Comparison of ENCODE assay signal across 1 cellular context in the genomic region with DNA sequence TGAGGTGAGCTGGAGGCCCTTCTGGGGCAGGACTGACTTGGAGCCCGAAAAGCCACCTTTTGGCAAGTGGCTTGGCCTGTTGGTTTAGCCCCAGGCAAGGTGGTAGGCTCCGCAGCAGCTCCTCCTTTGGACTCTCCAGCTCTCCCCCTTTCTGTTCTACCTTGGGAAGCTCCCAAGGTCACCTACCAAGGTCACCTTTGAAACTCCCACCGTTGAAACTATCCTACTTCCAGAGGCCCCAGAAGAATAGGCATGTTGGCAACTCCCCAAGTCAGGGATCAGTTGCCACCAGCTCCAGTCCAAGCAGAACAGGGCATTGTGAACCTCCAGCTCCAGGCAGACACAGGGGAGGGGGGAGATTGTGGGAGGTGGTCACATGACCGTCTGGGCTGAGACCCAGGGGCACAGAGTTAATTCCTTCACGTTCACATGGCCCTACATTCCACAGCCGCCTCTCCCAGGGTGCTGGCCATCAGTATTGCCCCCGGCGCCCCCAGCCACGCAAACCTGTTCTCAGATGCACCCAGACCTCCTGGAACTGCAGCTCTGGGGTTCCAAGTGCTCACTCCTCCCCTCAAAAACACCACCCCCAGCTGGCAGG.
A peak's percentile ranks its signal among the peaks of the same experiment; 100 is the strongest.
TF ChIP-seq lines count a peak whose summit lies in the region.

No MANE protein-coding gene starts in this region.

TF ChIP-seq in HepG2, 621 proteins besides CTCF, POLR2A, EP300 and RAD21 (continued from another document):
- peak; percentile 22; the same call in 1 of the 2 replicates for TF ChIP-seq ZBTB7B (CRISPR knock-in tag; IDR thresholded peaks at IDR 0.05)
- TF ChIP-seq ATAD3A (CRISPR knock-in tag; IDR thresholded peaks at IDR 0.05) = no peak
- peak; percentile 20; the same call in 1 of the 2 replicates for TF ChIP-seq SALL1 (CRISPR knock-in tag; IDR thresholded peaks at IDR 0.05)
